Comparison of ENCODE assay signal across 21 cellular contexts in the genomic region with DNA sequence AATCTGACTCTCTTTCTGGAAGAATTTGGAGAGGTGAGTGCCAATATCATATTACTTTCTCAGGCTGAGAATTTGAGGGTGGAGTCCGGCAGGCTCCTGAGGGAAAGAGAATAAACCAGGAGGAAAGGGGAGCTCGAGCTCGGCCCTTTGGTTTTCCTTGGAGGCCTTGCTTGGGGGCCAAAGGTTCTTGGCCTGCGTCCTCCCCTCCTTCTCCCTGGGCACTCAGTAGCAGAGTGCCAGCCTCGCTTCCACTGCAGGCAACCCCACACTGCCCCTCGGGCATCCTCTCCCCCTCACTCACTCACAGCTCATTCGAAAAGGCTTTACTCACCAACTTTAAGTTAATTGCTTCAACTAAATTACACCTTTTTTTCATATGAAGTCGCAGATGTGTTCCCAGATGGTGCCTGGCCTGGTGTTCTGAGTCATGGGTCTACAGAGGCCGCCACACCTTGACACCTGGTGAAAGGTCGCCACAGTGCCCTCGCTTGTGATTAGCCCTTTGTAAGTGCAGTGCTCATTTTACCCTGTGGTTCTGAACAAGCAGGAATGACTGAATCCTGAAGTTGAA. TPM values are rescaled to one million over a fixed set of nuclear protein-coding genes. Genes with fewer than 3 reads are reported as not detected.
A peak's percentile ranks its signal among the peaks of the same experiment; 100 is the strongest.
DNase-seq lines count a peak whose midpoint lies in the region; ATAC-seq and TF ChIP-seq lines count a peak whose summit lies in the region.
"Had no signal": no experiment of that assay in that cellular context is flagged by ENCODE, and none has a peak within 500 bp of the region (broad histone marks: within the 10 kb centered on the region; RNA-seq: fewer than 3 reads in every experiment).

No MANE protein-coding gene starts in this region.

- H3K9ac ChIP-seq in trophoblast cell (ENCODE audit: low read length): no peak overlapping the region
- H3K9ac ChIP-seq: KMS-11 had no signal

- no peaks in the 10 kb centered on the region for H4K20me1 ChIP-seq in GM23338 (replicated peaks; ENCODE audit: insufficient read depth)

- DNase-seq in GM23338 (ENCODE audit: low spot score) (no peak), NCI-H2171 treated with DMSO at 0.1 percent for 48 hours (lab: John Stamatoyannopoulos, UW) (peak; percentile 78), left ventricle myocardium inferior (no peak), trophoblast cell (peak; percentile 65 to 74), foreskin melanocyte (no peak), NCI-H774 (lab: John Stamatoyannopoulos, UW) (no peak)
- no peak for DNase-seq in activated CD4-positive, alpha-beta T cell treated with anti-CD3 and anti-CD28 coated beads, Interleukin-2, amount 50 U/mL, for 48 hours
- DNase-seq: activated CD4-positive, CD25-positive, alpha-beta regulatory T cell; central memory CD4-positive, alpha-beta T cell; effector CD4-positive, alpha-beta T cell; HCEC 1CT; hypothalamus; kidney glomerular epithelial cell; NCI-H526; occipital lobe; SJCRH30 had no signal

- H3K27me3 Mint-ChIP-seq in GM23338 (ENCODE audit: insufficient read depth, low read depth, poor library complexity): peaks cover 9% of the 10 kb centered on the region
- H3K27me3 Mint-ChIP-seq: activated T-helper 17 cell treated with anti-CD3 and anti-CD28 coated beads, Interleukin-2, amount 50 U/mL, for 72 hours had no signal

- no peak overlapping the region for H4K8ac ChIP-seq in trophoblast cell (ENCODE audit: low read depth, low read length)

- no peak overlapping the region for H3K4me3 Mint-ChIP-seq in GM23338
- H3K4me3 Mint-ChIP-seq: activated T-helper 17 cell treated with anti-CD3 and anti-CD28 coated beads, Interleukin-2, amount 50 U/mL, for 72 hours; T-helper 2 cell treated with Interferon-gamma antibody and Interleukin-4, amounts not matched to agents 5 μg/mL and 100 μg/mL, for 36 hours had no signal

- intact Hi-C loops in left ventricle myocardium inferior (cut with micrococcal nuclease): no loop called here

- H2BK120ac ChIP-seq in trophoblast cell (ENCODE audit: insufficient read depth, low read length, poor library complexity): no peak overlapping the region

- no peak overlapping the region for H3K4me2 ChIP-seq in GM23338
- H3K4me2 ChIP-seq in trophoblast cell (ENCODE audit: low read length): no peak overlapping the region
- H3K4me2 ChIP-seq: KMS-11 had no signal

- peaks cover 2% of the 10 kb centered on the region for H3K79me1 ChIP-seq in trophoblast cell (ENCODE audit: low read length)

- H2BK5ac ChIP-seq in trophoblast cell (ENCODE audit: low read depth, low read length, poor library complexity): no peak overlapping the region

- no peak overlapping the region for H4K12ac ChIP-seq in trophoblast cell (ENCODE audit: low read depth, low read length)

- no peak overlapping the region for H3K23ac ChIP-seq in trophoblast cell (ENCODE audit: low read length)

- H2AK5ac ChIP-seq in trophoblast cell (ENCODE audit: low read length): no peak overlapping the region

- no peak overlapping the region for H3K27ac ChIP-seq in GM23338 (ENCODE audit: low read depth)
- peak overlapping the region; percentile 92 for H3K27ac ChIP-seq in left ventricle myocardium inferior (replicated peaks)
- no peak overlapping the region for H3K27ac ChIP-seq in trophoblast cell (ENCODE audit: low read depth, low read length)
- H3K27ac ChIP-seq: KMS-11, SJCRH30, suprapubic skin had no signal

- TF ChIP-seq CTCF in GM23338 (conservative IDR thresholded peaks at IDR 0.05; ENCODE audit: low read depth in 2 of 2): no peak
- no peak for TF ChIP-seq CTCF in left ventricle myocardium inferior (IDR thresholded peaks at IDR 0.05; ENCODE audit: borderline replicate concordance)

- no peaks in the 10 kb centered on the region for H3K9me2 ChIP-seq in GM23338 (ENCODE audit: insufficient read depth)

- H3F3A ChIP-seq in GM23338 (replicated peaks; ENCODE audit: low read depth): no peaks in the 10 kb centered on the region

- H3K4me1 ChIP-seq in GM23338 (ENCODE audit: insufficient read depth) (no peaks in the 10 kb centered on the region), left ventricle myocardium inferior (peaks cover 24% of the 10 kb centered on the region), trophoblast cell (ENCODE audit: control insufficient read depth in 1 of 2, insufficient read depth in 2 of 2, low read length in 2 of 2) (peaks cover 7 to 13% of the 10 kb centered on the region in 2 experiments)

- no peak overlapping the region for H3K14ac ChIP-seq in trophoblast cell (ENCODE audit: low read length)

- H3K79me2 ChIP-seq in GM23338 (replicated peaks; ENCODE audit: insufficient read depth): no peaks in the 10 kb centered on the region
- no peaks in the 10 kb centered on the region for H3K79me2 ChIP-seq in trophoblast cell (ENCODE audit: control insufficient read depth, insufficient read depth, low read length, poor library complexity)

- no peak overlapping the region for H4K91ac ChIP-seq in trophoblast cell (ENCODE audit: low read depth, low read length)

- H2BK12ac ChIP-seq in trophoblast cell (ENCODE audit: low read length): no peak overlapping the region

- H3K4me1 Mint-ChIP-seq in GM23338: peaks cover 4% of the 10 kb centered on the region; the same call in 1 of the 3 replicates

- no peaks in the 10 kb centered on the region for H3K36me3 Mint-ChIP-seq in GM23338 (ENCODE audit: low read depth)

- H3K4me3 ChIP-seq in GM23338: no peak overlapping the region
- H3K4me3 ChIP-seq in left ventricle myocardium inferior: no peak overlapping the region
- no peak overlapping the region for H3K4me3 ChIP-seq in trophoblast cell (ENCODE audit: low read depth, low read length)
- H3K4me3 ChIP-seq: SJCRH30, suprapubic skin had no signal

- H3K9me3 Mint-ChIP-seq in GM23338: no peaks in the 10 kb centered on the region
- H3K9me3 Mint-ChIP-seq: T-helper 2 cell treated with Interferon-gamma antibody and Interleukin-4, amounts not matched to agents 5 μg/mL and 100 μg/mL, for 36 hours had no signal

- no peak overlapping the region for H3K27ac Mint-ChIP-seq in GM23338
- H3K27ac Mint-ChIP-seq: activated T-helper 17 cell treated with anti-CD3 and anti-CD28 coated beads, Interleukin-2, amount 50 U/mL, for 72 hours; T-helper 2 cell treated with Interferon-gamma antibody and Interleukin-4, amounts not matched to agents 5 μg/mL and 100 μg/mL, for 36 hours had no signal

- WGBS in trophoblast cell (ENCODE audit: extremely low coverage, insufficient coverage, insufficient read length): no CpG with 5 or more reads among the region's 11 CpGs

- H3K36me3 ChIP-seq in GM23338 (ENCODE audit: insufficient read depth): no peaks in the 10 kb centered on the region
- no peaks in the 10 kb centered on the region for H3K36me3 ChIP-seq in left ventricle myocardium inferior
- no peaks in the 10 kb centered on the region for H3K36me3 ChIP-seq in trophoblast cell (ENCODE audit: control insufficient read depth in 1 of 2, insufficient read depth in 2 of 2, low read length in 2 of 2)
- H3K36me3 ChIP-seq: SJCRH30, suprapubic skin had no signal

- H3K27me3 ChIP-seq in GM23338 (ENCODE audit: insufficient read depth) (no peaks in the 10 kb centered on the region), left ventricle myocardium inferior (ENCODE audit: low read depth) (no peaks in the 10 kb centered on the region), trophoblast cell (ENCODE audit: insufficient read depth, low read length) (no peaks in the 10 kb centered on the region)
- H3K27me3 ChIP-seq: SJCRH30, suprapubic skin had no signal

- ATAC-seq in GM23338 (no peak), HG03457 (IDR thresholded peaks at IDR 0.05; ENCODE audit: unreplicated experiment) (no peak)
- ATAC-seq: activated T-helper 17 cell treated with anti-CD3 and anti-CD28 coated beads, Interleukin-2, amount 50 U/mL, for 72 hours had no signal

- H3K9me3 ChIP-seq in left ventricle myocardium inferior (replicated peaks) (no peaks in the 10 kb centered on the region), trophoblast cell (ENCODE audit: insufficient read depth, low read depth, low read length) (no peaks in the 10 kb centered on the region)
- H3K9me3 ChIP-seq: SJCRH30, suprapubic skin had no signal

- H3K18ac ChIP-seq in trophoblast cell (ENCODE audit: low read length): no peak overlapping the region

- H3K4ac ChIP-seq in trophoblast cell (ENCODE audit: low read depth, low read length): no peak overlapping the region

- peak overlapping the region; percentile 47; the same call in 1 of the 2 replicates for H2AFZ ChIP-seq in GM23338
- no peak overlapping the region for H2AFZ ChIP-seq in trophoblast cell (ENCODE audit: insufficient read depth, low read length, poor library complexity)

TF ChIP-seq in GM23338, 12 proteins besides CTCF, POLR2A, EP300 and RAD21:
- TF ChIP-seq NANOG (IDR thresholded peaks at IDR 0.05; ENCODE audit: borderline replicate concordance) (no peak), ZNF114 (CRISPR knock-in tag; IDR thresholded peaks at IDR 0.05) (no peak), CREB1 (CRISPR knock-in tag; IDR thresholded peaks at IDR 0.05; ENCODE audit: low read depth) (no peak), ZNF331 (CRISPR knock-in tag; IDR thresholded peaks at IDR 0.05; ENCODE audit: low read depth) (no peak), JUNB (IDR thresholded peaks at IDR 0.05; ENCODE audit: unreplicated experiment) (no peak)

RNA-seq across cellular contexts. Expression of a gene that starts 20.5 kb away (rescaled TPM):
- 36.2 and 36.3 TPM in 2 replicates for total RNA-seq in GM23338 (2014; rRNA removed; shearing (Covaris generic))
- polyA plus RNA-seq in GM23338 (2016; fragmentation: Nextera tagmentation; extraction: Ambion mirVana): 11.4 and 11.7 TPM in 2 replicates
- 40.5 TPM for total RNA-seq in left ventricle myocardium inferior
- 37.0 and 37.3 TPM in 2 replicates for polyA plus RNA-seq in trophoblast cell (2013)

RNA-seq across cellular contexts. Expression of a gene that starts 41.3 kb away (rescaled TPM):
- total RNA-seq in GM23338 (2014; rRNA removed; shearing (Covaris generic)): 1.0 and 2.7 TPM in 2 replicates
- polyA plus RNA-seq in GM23338 (2016; fragmentation: Nextera tagmentation; extraction: Ambion mirVana): 0.87 and 1.4 TPM in 2 replicates
- 2.1 TPM for total RNA-seq in left ventricle myocardium inferior
- 15.8 and 15.9 TPM in 2 replicates for polyA plus RNA-seq in trophoblast cell (2013)

Comparison
In these comparisons a context has a peak if more than half of its experiments do, and no peak if none do; other contexts are left out.
1. DNase-seq: peak in NCI-H2171 treated with DMSO at 0.1 percent for 48 hours (single experiment) and trophoblast cell (2 of 2); none in GM23338 (single experiment), left ventricle myocardium inferior (single experiment), foreskin melanocyte (single experiment), NCI-H774 (single experiment) and activated CD4-positive, alpha-beta T cell treated with anti-CD3 and anti-CD28 coated beads, Interleukin-2, amount 50 U/mL, for 48 hours (0 of 2).